Comparison of ENCODE assay signal across 8 cellular contexts in the genomic region with DNA sequence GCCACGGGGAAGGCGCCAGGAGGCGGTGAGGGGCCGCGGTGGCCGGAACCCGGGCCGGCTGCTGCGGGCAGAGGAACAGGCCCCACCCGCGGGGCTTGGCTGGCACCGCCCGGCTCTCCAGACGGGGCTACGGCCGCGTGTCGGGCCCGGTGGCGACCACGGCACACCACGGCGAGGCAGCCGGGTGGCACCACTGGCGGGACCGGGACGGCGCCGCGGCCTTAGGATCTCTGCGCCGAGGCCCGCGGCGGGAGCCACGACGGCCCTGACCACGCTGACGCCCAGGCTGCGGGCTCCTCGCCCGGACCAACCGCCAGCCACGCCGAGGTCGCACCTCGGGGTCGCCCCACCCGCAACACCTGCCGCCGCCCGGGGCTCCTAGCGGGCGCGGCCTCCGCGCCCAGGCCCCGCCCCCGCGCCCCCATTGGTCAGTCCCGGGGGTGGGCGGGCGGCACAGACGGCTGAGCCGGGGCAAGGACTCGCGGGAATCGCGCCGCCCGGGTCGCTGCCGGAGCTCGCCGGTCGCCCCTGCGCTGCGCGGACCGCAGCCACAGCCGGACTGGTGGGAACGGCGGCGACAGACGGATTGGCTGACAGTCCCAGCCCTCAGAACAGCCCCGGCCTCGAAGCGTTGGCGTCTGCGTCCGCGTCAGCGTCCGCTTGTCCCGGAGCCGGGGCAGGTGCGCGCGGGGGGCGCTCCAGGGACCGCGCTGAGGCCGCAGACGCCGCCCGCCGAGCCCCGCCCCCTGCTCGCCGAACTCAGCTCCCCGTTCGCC. TPM values are rescaled to one million over a fixed set of nuclear protein-coding genes. Genes with fewer than 3 reads are reported as not detected.
DNase-seq lines count a peak whose midpoint lies in the region; ATAC-seq and TF ChIP-seq lines count a peak whose summit lies in the region.

A gene with protein sequence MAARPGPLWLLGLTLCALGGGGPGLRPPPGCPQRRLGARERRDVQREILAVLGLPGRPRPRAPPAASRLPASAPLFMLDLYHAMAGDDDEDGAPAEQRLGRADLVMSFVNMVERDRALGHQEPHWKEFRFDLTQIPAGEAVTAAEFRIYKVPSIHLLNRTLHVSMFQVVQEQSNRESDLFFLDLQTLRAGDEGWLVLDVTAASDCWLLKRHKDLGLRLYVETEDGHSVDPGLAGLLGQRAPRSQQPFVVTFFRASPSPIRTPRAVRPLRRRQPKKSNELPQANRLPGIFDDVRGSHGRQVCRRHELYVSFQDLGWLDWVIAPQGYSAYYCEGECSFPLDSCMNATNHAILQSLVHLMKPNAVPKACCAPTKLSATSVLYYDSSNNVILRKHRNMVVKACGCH (plus strand): TSS at position 491 of the 776 bp plus-strand sequence. CDS start 356 bp downstream, outside the sequence.

- H3K27ac ChIP-seq in A673 (ENCODE audit: low read depth, low read length, poor library complexity, severe bottlenecking): no peak within 1 kb of the TSS
- no peak within 1 kb of the TSS for H3K27ac ChIP-seq in suprapubic skin

- H3K4me1 ChIP-seq in A673 (ENCODE audit: insufficient read depth, low read length, poor library complexity, severe bottlenecking) (no peaks in the 10 kb centered on the region), neuron (ENCODE audit: insufficient read depth, low read length) (no peaks in the 10 kb centered on the region), suprapubic skin (peaks cover 15% of the 10 kb centered on the region)

- no peak for TF ChIP-seq POLR2A in suprapubic skin (IDR thresholded peaks at IDR 0.05)

- H3K27me3 ChIP-seq in A673 (replicated peaks; ENCODE audit: insufficient read depth, low read depth, low read length, poor library complexity) (peaks cover 8% of the 10 kb centered on the region), neuron (ENCODE audit: insufficient read depth, low read length) (peaks cover 23% of the 10 kb centered on the region), suprapubic skin (peaks cover 28% of the 10 kb centered on the region)

- CTCF ChIA-PET in A673 (lab: Charles Lee): no interaction called here

- no peak for TF ChIP-seq EP300 in suprapubic skin (IDR thresholded peaks at IDR 0.05)

- POLR2A ChIA-PET in A673 (lab: Charles Lee; ENCODE audit: low non-redundant PET): no interaction called here

- intact Hi-C loops in A673 (cut with micrococcal nuclease; ENCODE audit: unreplicated experiment): no loop called here

- BruUV-seq in A673 (replicated peaks; lab: Mats Ljungman, UMichigan): no TSS peak

- TF ChIP-seq CTCF in A673 (conservative IDR thresholded peaks at IDR 0.05; ENCODE audit: low read depth, low read length) (no peak), suprapubic skin (IDR thresholded peaks at IDR 0.05) (no peak)

- DNase-seq in A673 (ENCODE audit: low spot score) (peak; percentile 70), NCI-H774 (lab: John Stamatoyannopoulos, UW) (peak; percentile 97), suprapubic skin (ENCODE audit: low spot score in 2 of 2) (no peak)
- peak; percentile 78 for DNase-seq in activated CD8-positive, alpha-beta memory T cell treated with anti-CD3 and anti-CD28 coated beads, Interleukin-2, amount 50 U/mL, for 4 hours

- H3K36me3 ChIP-seq in A673 (ENCODE audit: insufficient read depth, low read length, poor library complexity, severe bottlenecking) (peaks cover 12% of the 10 kb centered on the region), neuron (ENCODE audit: insufficient read depth, low read length) (peaks cover 17% of the 10 kb centered on the region), suprapubic skin (peaks cover 9% of the 10 kb centered on the region)

- H3K4me3 ChIP-seq in A673 (ENCODE audit: low read depth, low read length, poor library complexity, severe bottlenecking) (peak within 1 kb of the TSS; percentile 47), neuron (ENCODE audit: low read length) (peak within 1 kb of the TSS; percentile 43), suprapubic skin (peak within 1 kb of the TSS; percentile 49)

- ATAC-seq in GM18517 (IDR thresholded peaks at IDR 0.05; ENCODE audit: unreplicated experiment): peak; percentile 74
- peak; percentile 66 for ATAC-seq in HG03135 (IDR thresholded peaks at IDR 0.05; ENCODE audit: unreplicated experiment)
- peak; percentile 82 for ATAC-seq in esophagus mucosa

- no peak within 1 kb of the TSS for H2AFZ ChIP-seq in neuron (ENCODE audit: low read depth, low read length)

- H3K9me3 ChIP-seq in A673 (ENCODE audit: low read depth, low read length, poor library complexity, severe bottlenecking) (no peaks in the 10 kb centered on the region), neuron (ENCODE audit: low read length) (no peaks in the 10 kb centered on the region), suprapubic skin (no peaks in the 10 kb centered on the region)

- under 1% methylated on average over 22 of the region's 112 CpGs for WGBS in suprapubic skin

RNA-seq across cellular contexts. Expression of the gene that starts here (rescaled TPM):
- not detected in 2 replicates for total RNA-seq in A673 (2021)
- total RNA-seq in esophagus mucosa: not detected
- total RNA-seq in suprapubic skin: 1 to 10 TPM in 1 of 4 donors, under 1 TPM in 1, not detected in 2; 0.38 to 1.7 TPM

Comparison
In these comparisons a context has a peak if more than half of its experiments do, and no peak if none do; other contexts are left out.
1. Peak in DNase-seq and H3K4me3 ChIP-seq in A673; RNA of the gene not detected or under 1 TPM.
2. Peak in ATAC-seq in esophagus mucosa; RNA of the gene not detected or under 1 TPM.
3. DNase-seq: peak in NCI-H774 (single experiment) and activated CD8-positive, alpha-beta memory T cell treated with anti-CD3 and anti-CD28 coated beads, Interleukin-2, amount 50 U/mL, for 4 hours (single experiment); none in suprapubic skin (0 of 2).
4. Peak in every context shown above with its lines, with median percentiles within 50 percentile points of each other: H3K4me3 ChIP-seq and ATAC-seq.